ENCODE assay signal across 1 cellular context in the genomic region with DNA sequence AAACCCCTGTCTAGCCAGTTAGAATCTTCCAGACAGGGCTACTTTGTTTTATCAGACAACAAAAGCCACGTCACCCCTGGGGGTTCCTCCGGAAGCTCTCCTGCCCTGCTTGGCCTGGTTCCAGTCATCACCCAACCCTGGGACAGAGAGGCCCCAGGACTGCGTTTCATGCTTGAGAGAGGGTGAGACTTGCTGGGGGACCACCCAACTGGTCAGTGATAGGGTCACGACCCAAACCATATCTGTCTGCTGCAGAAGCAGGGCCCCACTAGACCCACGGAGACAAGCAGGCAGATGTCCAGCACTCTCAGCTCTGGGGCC.
TF ChIP-seq lines count a peak whose summit lies in the region.

No MANE protein-coding gene starts in this region.

TF ChIP-seq in HEK293, 187 proteins besides CTCF, POLR2A, EP300 and RAD21 (continued from another document):
- TF ChIP-seq, protein P1, sequence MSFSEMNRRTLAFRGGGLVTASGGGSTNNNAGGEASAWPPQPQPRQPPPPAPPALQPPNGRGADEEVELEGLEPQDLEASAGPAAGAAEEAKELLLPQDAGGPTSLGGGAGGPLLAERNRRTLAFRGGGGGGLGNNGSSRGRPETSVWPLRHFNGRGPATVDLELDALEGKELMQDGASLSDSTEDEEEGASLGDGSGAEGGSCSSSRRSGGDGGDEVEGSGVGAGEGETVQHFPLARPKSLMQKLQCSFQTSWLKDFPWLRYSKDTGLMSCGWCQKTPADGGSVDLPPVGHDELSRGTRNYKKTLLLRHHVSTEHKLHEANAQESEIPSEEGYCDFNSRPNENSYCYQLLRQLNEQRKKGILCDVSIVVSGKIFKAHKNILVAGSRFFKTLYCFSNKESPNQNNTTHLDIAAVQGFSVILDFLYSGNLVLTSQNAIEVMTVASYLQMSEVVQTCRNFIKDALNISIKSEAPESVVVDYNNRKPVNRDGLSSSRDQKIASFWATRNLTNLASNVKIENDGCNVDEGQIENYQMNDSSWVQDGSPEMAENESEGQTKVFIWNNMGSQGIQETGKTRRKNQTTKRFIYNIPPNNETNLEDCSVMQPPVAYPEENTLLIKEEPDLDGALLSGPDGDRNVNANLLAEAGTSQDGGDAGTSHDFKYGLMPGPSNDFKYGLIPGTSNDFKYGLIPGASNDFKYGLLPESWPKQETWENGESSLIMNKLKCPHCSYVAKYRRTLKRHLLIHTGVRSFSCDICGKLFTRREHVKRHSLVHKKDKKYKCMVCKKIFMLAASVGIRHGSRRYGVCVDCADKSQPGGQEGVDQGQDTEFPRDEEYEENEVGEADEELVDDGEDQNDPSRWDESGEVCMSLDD (tag by site-specific recombination; IDR thresholded peaks at IDR 0.05), result 0 out of 2 replicates have a peak, but pooled peaks have one; percentile 8
